In genomic region chr3:71052725-71053124, GRCh38 we compare ENCODE assay signal across 14 cellular contexts.
DNase-seq lines count a peak whose midpoint lies in the region; ATAC-seq and TF ChIP-seq lines count a peak whose summit lies in the region.
"Had no signal": no experiment of that assay in that cellular context is flagged by ENCODE, and none has a peak within 500 bp of the region (broad histone marks: within the 10 kb centered on the region; RNA-seq: fewer than 3 reads in every experiment).

No MANE protein-coding gene starts in this region.

- H3K27me3 Mint-ChIP-seq in activated CD4-positive, alpha-beta T cell treated with anti-CD3 and anti-CD28 coated beads for 36 hours: no peaks in the 10 kb centered on the region

- intact Hi-C loops in activated CD4-positive, alpha-beta T cell treated with anti-CD3 and anti-CD28 coated beads for 36 hours (cut with DNase I, micrococcal nuclease): no loop called here

- H3K4me1 ChIP-seq in lung (ENCODE audit: control insufficient read depth in 2 of 2, insufficient read depth in 2 of 2, low read length in 2 of 2): peaks cover 13 to 53% of the 10 kb centered on the region in 2 donors

- peaks cover 100% of the 10 kb centered on the region for H3K4me1 Mint-ChIP-seq in activated CD4-positive, alpha-beta T cell treated with anti-CD3 and anti-CD28 coated beads for 36 hours

- H3K4me3 ChIP-seq in lung: no peak overlapping the region
- H3K4me3 ChIP-seq: SJSA1, suprapubic skin had no signal

- H3K36me3 ChIP-seq in lung (ENCODE audit: control insufficient read depth in 2 of 2, insufficient read depth in 2 of 2, low read length in 2 of 2): peaks cover 0 to 12% of the 10 kb centered on the region in 2 donors

- H3K27ac ChIP-seq in lung (ENCODE audit: low read depth in 1 of 2, low read length in 1 of 2): peak overlapping the region; percentile 24 to 62
- peak overlapping the region; percentile 86 for H3K27ac ChIP-seq in substantia nigra (ENCODE audit: low read depth, low read length, poor library complexity, severe bottlenecking)
- H3K27ac ChIP-seq: foreskin keratinocyte, SJSA1, suprapubic skin had no signal

- CTCF ChIA-PET in activated CD4-positive, alpha-beta T cell treated with anti-CD3 and anti-CD28 coated beads for 36 hours (lab: Charles Lee): interaction anchor here (0.6 to 1.4 kb wide), 4 partner anchors 10 to 549 kb away, joined by 3 to 4 read pairs (median 3); no protein-coding TSS in a partner anchor

- no peak overlapping the region for H3K4me3 Mint-ChIP-seq in activated CD4-positive, alpha-beta T cell treated with anti-CD3 and anti-CD28 coated beads for 36 hours

- TF ChIP-seq CTCF in lung (IDR thresholded peaks at IDR 0.05; ENCODE audit: control extremely low read depth, extremely low read depth): no peak

- no peaks in the 10 kb centered on the region for H3K9me3 ChIP-seq in lung (ENCODE audit: control insufficient read depth in 2 of 2, insufficient read depth in 1 of 2, low read length in 1 of 2)
- H3K9me3 ChIP-seq: SJSA1, suprapubic skin had no signal

- no peak for DNase-seq in activated CD4-positive, alpha-beta T cell treated with anti-CD3 and anti-CD28 coated beads for 36 hours
- no peak for DNase-seq in activated CD4-positive, alpha-beta T cell treated with anti-CD3 and anti-CD28 coated beads, Interleukin-2, amount 50 U/mL, for 1 hour
- DNase-seq in amniotic epithelial cell (ENCODE audit: low read depth) (peak; percentile 49), lung (ENCODE audit: low spot score) (no peak), substantia nigra (lab: John Stamatoyannopoulos, UW) (peak in 1 of 49 donors; percentile 32), GM19240 (ENCODE audit: insufficient read length, low spot score) (no peak)
- DNase-seq in activated effector memory CD4-positive, alpha-beta T cell treated with anti-CD3 and anti-CD28 coated beads, Interleukin-2, amount 50 U/mL, for 16 hours: no peak
- DNase-seq: 8988T, foreskin keratinocyte, H7, kidney had no signal

- H3K27ac Mint-ChIP-seq in activated CD4-positive, alpha-beta T cell treated with anti-CD3 and anti-CD28 coated beads for 36 hours: peak overlapping the region; percentile 56

- no peaks in the 10 kb centered on the region for H3K9me3 Mint-ChIP-seq in activated CD4-positive, alpha-beta T cell treated with anti-CD3 and anti-CD28 coated beads for 36 hours (ENCODE audit: low read depth)

- no peaks in the 10 kb centered on the region for H3K27me3 ChIP-seq in lung (ENCODE audit: control insufficient read depth, insufficient read depth)
- H3K27me3 ChIP-seq: foreskin keratinocyte, SJSA1, suprapubic skin had no signal

- no peak for ATAC-seq in activated CD4-positive, alpha-beta T cell treated with anti-CD3 and anti-CD28 coated beads for 36 hours
- no peak for ATAC-seq in lung (ENCODE audit: insufficient read depth, low FRiP score)
- no peak for ATAC-seq in GM18517 (IDR thresholded peaks at IDR 0.05; ENCODE audit: unreplicated experiment)
- ATAC-seq: foreskin keratinocyte had no signal

- H3K36me3 Mint-ChIP-seq in activated CD4-positive, alpha-beta T cell treated with anti-CD3 and anti-CD28 coated beads for 36 hours (ENCODE audit: low read depth): peaks cover 79% of the 10 kb centered on the region

- POLR2A ChIA-PET in activated CD4-positive, alpha-beta T cell treated with anti-CD3 and anti-CD28 coated beads for 36 hours (lab: Charles Lee): interaction anchor here (1.0 kb wide), 2 partner anchors 11 to 31 kb away, joined by 3 read pairs; no protein-coding TSS in a partner anchor

- 69 to 79% methylated on average over 5 of the region's 5 CpGs for WGBS in lung, 2 donors
